ENCODE assay signal across 1 cellular context in the genomic region with DNA sequence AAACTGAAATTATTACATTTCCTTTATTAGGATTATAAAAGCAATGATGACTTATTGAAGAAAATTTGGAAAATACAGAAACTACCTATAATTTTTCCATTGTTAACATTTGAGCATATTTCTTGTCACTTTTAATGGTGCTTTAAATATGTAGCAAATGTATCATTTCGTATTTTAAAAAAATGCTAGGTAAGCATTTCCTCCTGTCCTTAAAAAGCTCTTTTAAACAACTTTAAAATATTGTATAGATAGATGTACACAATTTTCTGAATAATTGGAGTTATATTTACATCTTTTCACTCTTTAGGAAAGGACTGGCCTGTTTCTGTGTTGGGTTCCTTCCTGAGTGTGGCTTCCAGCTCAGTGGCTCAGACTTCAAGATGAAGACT.
A peak's percentile ranks its signal among the peaks of the same experiment; 100 is the strongest.
TF ChIP-seq lines count a peak whose summit lies in the region.

No MANE protein-coding gene starts in this region.

TF ChIP-seq in HepG2, 621 proteins besides CTCF, POLR2A, EP300 and RAD21:
- TF ChIP-seq MAFK (conservative IDR thresholded peaks at IDR 0.05 in 1 of 2, IDR thresholded peaks at IDR 0.05 in 1 of 2; ENCODE audit: low read length in 2 of 2) = peak; percentile 87 to 96
- no peak for TF ChIP-seq XBP1 (CRISPR knock-in tag; IDR thresholded peaks at IDR 0.05)
- peak; percentile 89 for TF ChIP-seq MAFF (IDR thresholded peaks at IDR 0.05; ENCODE audit: low read depth, low read length)
- TF ChIP-seq HOXA3 (CRISPR knock-in tag; IDR thresholded peaks at IDR 0.05) = no peak
- no peak for TF ChIP-seq NFE2 (CRISPR knock-in tag; IDR thresholded peaks at IDR 0.05)
- TF ChIP-seq ADNP (CRISPR knock-in tag; IDR thresholded peaks at IDR 0.05) = no peak
- TF ChIP-seq ZNF558 (CRISPR knock-in tag; IDR thresholded peaks at IDR 0.05; ENCODE audit: borderline replicate concordance) = no peak
- TF ChIP-seq HNF1B (CRISPR knock-in tag; IDR thresholded peaks at IDR 0.05) = no peak
- no peak for TF ChIP-seq ZNF207 (IDR thresholded peaks at IDR 0.05; ENCODE audit: borderline replicate concordance)
- no peak for TF ChIP-seq ZNF44 (CRISPR knock-in tag; IDR thresholded peaks at IDR 0.05)
- TF ChIP-seq SNAPC4 (CRISPR knock-in tag; IDR thresholded peaks at IDR 0.05) = no peak
- TF ChIP-seq RFXANK (CRISPR knock-in tag; IDR thresholded peaks at IDR 0.05) = no peak
- TF ChIP-seq, protein P1, sequence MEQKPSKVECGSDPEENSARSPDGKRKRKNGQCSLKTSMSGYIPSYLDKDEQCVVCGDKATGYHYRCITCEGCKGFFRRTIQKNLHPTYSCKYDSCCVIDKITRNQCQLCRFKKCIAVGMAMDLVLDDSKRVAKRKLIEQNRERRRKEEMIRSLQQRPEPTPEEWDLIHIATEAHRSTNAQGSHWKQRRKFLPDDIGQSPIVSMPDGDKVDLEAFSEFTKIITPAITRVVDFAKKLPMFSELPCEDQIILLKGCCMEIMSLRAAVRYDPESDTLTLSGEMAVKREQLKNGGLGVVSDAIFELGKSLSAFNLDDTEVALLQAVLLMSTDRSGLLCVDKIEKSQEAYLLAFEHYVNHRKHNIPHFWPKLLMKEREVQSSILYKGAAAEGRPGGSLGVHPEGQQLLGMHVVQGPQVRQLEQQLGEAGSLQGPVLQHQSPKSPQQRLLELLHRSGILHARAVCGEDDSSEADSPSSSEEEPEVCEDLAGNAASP (CRISPR knock-in tag; IDR thresholded peaks at IDR 0.05; ENCODE audit: borderline replicate concordance) = no peak
- no peak for TF ChIP-seq MIXL1 (CRISPR knock-in tag; IDR thresholded peaks at IDR 0.05)
- TF ChIP-seq ZBTB25 (CRISPR knock-in tag; IDR thresholded peaks at IDR 0.05) = no peak
- no peak for TF ChIP-seq SUZ12 (IDR thresholded peaks at IDR 0.05; ENCODE audit: low read depth, low read length)
